Comparison of ENCODE assay signal across 8 cellular contexts in the genomic region with DNA sequence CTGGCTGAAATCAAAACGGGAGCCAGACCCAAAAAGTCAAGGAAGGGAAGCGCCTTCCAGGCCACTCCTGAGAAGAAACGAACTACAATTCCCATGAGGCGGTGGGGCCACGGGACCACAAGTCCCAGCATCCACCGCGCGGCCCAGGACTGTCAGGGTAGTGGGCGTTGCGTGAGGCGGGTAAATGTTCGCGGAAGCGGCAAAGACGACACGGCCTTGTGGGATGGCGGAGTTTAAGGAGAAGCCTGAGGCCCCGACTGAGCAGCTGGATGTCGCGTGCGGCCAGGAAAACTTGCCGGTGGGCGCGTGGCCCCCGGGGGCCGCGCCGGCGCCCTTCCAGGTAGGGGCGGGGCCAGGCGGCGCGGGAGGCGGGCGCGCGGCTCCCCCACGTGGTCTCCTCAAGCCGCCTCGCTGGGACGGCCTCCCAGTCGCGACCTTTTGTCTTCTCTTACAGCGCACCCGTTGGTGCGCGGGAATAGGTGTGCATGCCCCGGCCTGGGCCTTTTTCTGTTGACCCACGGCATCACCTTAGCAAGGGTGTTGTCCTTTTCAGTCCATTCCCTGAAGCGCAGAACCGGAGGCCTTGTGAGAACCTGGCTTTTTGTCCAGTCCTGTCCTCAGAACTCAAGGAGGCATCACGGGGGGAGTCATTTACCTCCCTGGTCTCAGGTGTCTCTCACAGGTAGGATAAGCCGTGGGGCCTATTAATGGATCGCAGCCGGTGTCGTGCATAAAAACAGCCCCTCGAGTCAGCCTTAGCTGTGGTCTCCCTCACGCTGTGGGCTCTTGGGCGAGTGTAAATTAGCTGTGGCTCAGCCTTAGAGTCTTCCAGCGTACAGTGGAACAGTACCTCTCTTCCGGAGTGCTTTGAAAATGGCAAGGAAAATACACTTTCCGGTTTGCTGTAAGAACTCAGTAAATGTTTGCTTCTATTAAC. TPM values are rescaled to one million over a fixed set of nuclear protein-coding genes. Genes with fewer than 3 reads are reported as not detected.
DNase-seq lines count a peak whose midpoint lies in the region; ATAC-seq and TF ChIP-seq lines count a peak whose summit lies in the region.

A gene (plus strand): TSS at position 183 of the 937 bp plus-strand sequence. CDS start 2 bp downstream, at position 185.

- H3K36me3 ChIP-seq in kidney epithelial cell (ENCODE audit: control insufficient read depth, insufficient read depth, low read length): no peaks in the 10 kb centered on the region

- TF ChIP-seq POLR2A in GM18951 (IDR thresholded peaks at IDR 0.05; ENCODE audit: extremely low read depth, insufficient read depth, insufficient read length): peak; percentile 70

- H3K27me3 ChIP-seq in kidney epithelial cell (ENCODE audit: control insufficient read depth, insufficient read depth, low read length): no peaks in the 10 kb centered on the region

- in situ Hi-C loops in GM18951 (cut with MboI; ENCODE audit: low sequenced_read_pairs, unreplicated experiment): no loop called here

- no peak for TF ChIP-seq CTCF in AG09309 (IDR thresholded peaks at IDR 0.05; ENCODE audit: control insufficient read depth, insufficient read depth, low read depth, low read length, missing control alignments)
- TF ChIP-seq CTCF in kidney epithelial cell (IDR thresholded peaks at IDR 0.05; ENCODE audit: insufficient read depth, low read length, poor library complexity, severe bottlenecking): no peak

- DNase-seq in AG09309 (ENCODE audit: low read depth) (peak; percentile 28), NCI-H345 (lab: John Stamatoyannopoulos, UW) (peak; percentile 79), cerebellar nuclear complex (lab: John Stamatoyannopoulos, UW) (peak; percentile 46 to 75), kidney epithelial cell (ENCODE audit: low read depth) (peak; percentile 34)
- DNase-seq in activated CD4-positive, alpha-beta T cell treated with anti-CD3 and anti-CD28 coated beads for 1 hour: peak; percentile 73
- peak; percentile 76 to 77 for DNase-seq in stimulated activated CD4-positive, alpha-beta T cell treated with anti-CD3 and anti-CD28 coated beads, Interleukin-15, amount 100 ng/mL, for 48 hours (ENCODE audit: low read depth in 2 of 2)

- peak within 1 kb of the TSS; percentile 69 for H3K4me3 ChIP-seq in AG09309 (ENCODE audit: control insufficient read depth, low read depth, low read length)
- H3K4me3 ChIP-seq in kidney epithelial cell (ENCODE audit: low read depth, low read length): peak within 1 kb of the TSS; percentile 89

- peak; percentile 98 for ATAC-seq in HG03175 (IDR thresholded peaks at IDR 0.05; ENCODE audit: unreplicated experiment)

RNA-seq across cellular contexts. Expression of the gene that starts here (rescaled TPM):
- total RNA-seq in kidney epithelial cell: 17.8 and 19.2 TPM in 2 replicates

Comparison
In these comparisons a context has a peak if more than half of its experiments do, and no peak if none do; other contexts are left out.
1. Peak in every context shown above with its lines: DNase-seq, ATAC-seq and H3K4me3 ChIP-seq.
2. DNase-seq: peak in every context shown above with its lines; median percentile 79 in NCI-H345; 76 in stimulated activated CD4-positive, alpha-beta T cell treated with anti-CD3 and anti-CD28 coated beads, Interleukin-15, amount 100 ng/mL, for 48 hours; 73 in activated CD4-positive, alpha-beta T cell treated with anti-CD3 and anti-CD28 coated beads for 1 hour; 60 in cerebellar nuclear complex; 34 in kidney epithelial cell; 28 in AG09309.